Comparison of ENCODE assay signal across 22 cellular contexts in genomic region chr2:219111375-219112069, GRCh38. TPM values are rescaled to one million over a fixed set of nuclear protein-coding genes. Genes with fewer than 3 reads are reported as not detected.
DNase-seq lines count a peak whose midpoint lies in the region; ATAC-seq, FAIRE-seq and TF ChIP-seq lines count a peak whose summit lies in the region.
"Had no signal": no experiment of that assay in that cellular context is flagged by ENCODE, and none has a peak within 500 bp of the region (broad histone marks: within the 10 kb centered on the region; RNA-seq: fewer than 3 reads in every experiment).

No MANE protein-coding gene starts in this region.

- H3K4me1 ChIP-seq in A549 (peaks cover 11% of the 10 kb centered on the region; the same call in 2 of the 3 replicates), colonic mucosa (peaks cover 5% of the 10 kb centered on the region), mucosa of rectum (ENCODE audit: control insufficient read depth in 2 of 2, insufficient read depth in 2 of 2, low read length in 2 of 2) (peaks cover 52 to 79% of the 10 kb centered on the region in 2 donors)

- TF ChIP-seq RAD21 in A549 (conservative IDR thresholded peaks at IDR 0.05 in 1 of 2, IDR thresholded peaks at IDR 0.05 in 1 of 2) = no peak

- TF ChIP-seq CTCF in A549 (IDR thresholded peaks at IDR 0.05) = no peak
- TF ChIP-seq CTCF in colonic mucosa (IDR thresholded peaks at IDR 0.05) = no peak

- TF ChIP-seq POLR2A in A549 (IDR thresholded peaks at IDR 0.05; ENCODE audit: low read length) = no peak

- POLR2A ChIA-PET in A549 (lab: Yijun Ruan, JAX) = no interaction called here

- intact Hi-C loops in colonic mucosa (cut with DNase I) = no loop called here

- 65% methylated on average over 5 of the region's 5 CpGs for WGBS in A549 (ENCODE audit: missing lambda C conversion rate)

- H3K4me2 ChIP-seq in A549 = peak overlapping the region; percentile 43; the same call in 2 of the 3 replicates
- H3K4me2 ChIP-seq: KMS-11, SK-N-SH had no signal

- no peak for FAIRE-seq in A549 (lab: Jason Lieb, UNC)
- FAIRE-seq: GM12891, GM19239 had no signal

- H3K9ac ChIP-seq in colonic mucosa (ENCODE audit: low read depth in 2 of 2, low read length in 2 of 2) (peak overlapping the region in 1 of 2 donors; percentile 59), mucosa of rectum (ENCODE audit: low read depth in 1 of 2, low read length in 2 of 2) (peak overlapping the region; percentile 62 to 68)
- H3K9ac ChIP-seq: GM23248, KMS-11, SK-N-SH had no signal

- TF ChIP-seq EP300 in A549 (IDR thresholded peaks at IDR 0.05) = no peak

- CTCF ChIA-PET in A549 (lab: Yijun Ruan, JAX) = interaction anchor here (0.7 to 12.0 kb wide), 15 partner anchors 8 to 259 kb away, joined by 3 to 123 read pairs (median 4); no protein-coding TSS in a partner anchor

- DNase-seq in A549 (ENCODE audit: low read depth in 1 of 2, low spot score in 1 of 2) = no peak
- DNase-seq in NCI-H146 treated with DMSO at 0.1 percent for 48 hours (lab: John Stamatoyannopoulos, UW; ENCODE audit: unreplicated experiment) = peak; percentile 1
- peak; percentile 75 for DNase-seq in colonic mucosa
- DNase-seq in HCEC 1CT = no peak
- no peak for DNase-seq in Kasumi-1 (lab: John Stamatoyannopoulos, UW)
- DNase-seq: DMS79, GM23248, MG63, NCI-H1092 treated with DMSO at 0.1 percent for 48 hours, NCI-H1930, NCI-H2171 treated with DMSO at 0.1 percent for 48 hours, NCI-H510A, SK-N-SH had no signal

- H3K27ac ChIP-seq in A549 (no peak overlapping the region), colonic mucosa (peak overlapping the region; percentile 83), mucosa of rectum (ENCODE audit: low read depth in 2 of 2, low read length in 2 of 2) (peak overlapping the region; percentile 82 to 88)
- H3K27ac ChIP-seq: GM23248, KMS-11 had no signal

- H3K27me3 ChIP-seq in colonic mucosa = no peaks in the 10 kb centered on the region
- H3K27me3 ChIP-seq in mucosa of rectum (ENCODE audit: control insufficient read depth in 2 of 2, insufficient read depth in 2 of 2, low read length in 2 of 2) = no peaks in the 10 kb centered on the region
- H3K27me3 ChIP-seq: MG63 had no signal

- H3K4me3 ChIP-seq in A549 (no peak overlapping the region), colonic mucosa (peak overlapping the region; percentile 18), mucosa of rectum (ENCODE audit: low read length in 2 of 2) (peak overlapping the region; percentile 52 to 70)
- H3K4me3 ChIP-seq: GM23248, MG63 had no signal

- no peaks in the 10 kb centered on the region for H3K9me3 ChIP-seq in A549
- H3K9me3 ChIP-seq in colonic mucosa = no peaks in the 10 kb centered on the region
- H3K9me3 ChIP-seq in mucosa of rectum (ENCODE audit: control insufficient read depth in 2 of 2, low read length in 2 of 2) = no peaks in the 10 kb centered on the region
- H3K9me3 ChIP-seq: MG63, SK-N-SH had no signal

- ATAC-seq in A549 (no peak), HG02798 (IDR thresholded peaks at IDR 0.05; ENCODE audit: poor library complexity, unreplicated experiment) (no peak), HG02840 (IDR thresholded peaks at IDR 0.05; ENCODE audit: low FRiP score, unreplicated experiment) (no peak)

- H3K36me3 ChIP-seq in colonic mucosa = no peaks in the 10 kb centered on the region
- H3K36me3 ChIP-seq in mucosa of rectum (ENCODE audit: control insufficient read depth in 2 of 2, insufficient read depth in 2 of 2, low read length in 2 of 2) = no peaks in the 10 kb centered on the region
- H3K36me3 ChIP-seq: MG63 had no signal

TF ChIP-seq in A549, 52 proteins besides CTCF, POLR2A, EP300 and RAD21:
- TF ChIP-seq ZFP36 (IDR thresholded peaks at IDR 0.05; ENCODE audit: borderline replicate concordance, partially characterized antibody) = no peak
- no peak for TF ChIP-seq HEYL (CRISPR knock-in tag; IDR thresholded peaks at IDR 0.05)
- TF ChIP-seq MAFK (IDR thresholded peaks at IDR 0.05; ENCODE audit: partially characterized antibody) = no peak

RNA-seq across cellular contexts. Expression of gene NHEJ1, which starts 49.1 kb away (rescaled TPM):
- 31.8 and 34.7 TPM in 2 replicates for polyA plus RNA-seq in A549 (2011; rRNA removed)
- polyA plus RNA-seq in A549 (2012; cell fraction: cytosol; rRNA removed) = 16.2 and 22.3 TPM in 2 replicates
- polyA plus RNA-seq in A549 (2012; cell fraction: nucleus; rRNA removed) = 7.5 and 9.9 TPM in 2 replicates
- polyA plus RNA-seq in A549 (2017; fragmentation: RNase III; extraction: RNeasy Plus Mini Kit Qiagen cat#74134 plus additional on column Dnase treatment) = 18.5 to 19.1 TPM (median 18.8 TPM) in 3 replicates
- polyA minus RNA-seq in A549 (2011; rRNA and poly(A)+ RNA removed) = 39.6 and 56.0 TPM in 2 replicates
- 10 to 100 TPM; 30.7 to 51.1 TPM for total RNA-seq in colonic mucosa

RNA-seq across cellular contexts. Expression of gene IHH, which starts 50.8 kb away (rescaled TPM):
- polyA plus RNA-seq in A549 (2011; rRNA removed) = not detected in 2 replicates
- polyA plus RNA-seq in A549 (2012; cell fraction: cytosol; rRNA removed) = 0.09 and 0.11 TPM in 2 replicates
- polyA plus RNA-seq in A549 (2012; cell fraction: nucleus; rRNA removed) = 0.50 and 0.58 TPM in 2 replicates
- 0.08 to 0.13 TPM (median 0.10 TPM) in 3 replicates for polyA plus RNA-seq in A549 (2017; fragmentation: RNase III; extraction: RNeasy Plus Mini Kit Qiagen cat#74134 plus additional on column Dnase treatment)
- 0.12 TPM in 1 of 2 replicates, not detected in the other for polyA minus RNA-seq in A549 (2011; rRNA and poly(A)+ RNA removed)
- total RNA-seq in colonic mucosa = 100 to 1,000 TPM in 1 of 2 donors, 10 to 100 TPM in 1; 82.2 to 103 TPM
- total RNA-seq: G401, GM23248, OCI-LY7 had no signal
- polyA plus RNA-seq: CD14-positive monocyte, GM23248 had no signal

RNA-seq across cellular contexts. Expression of gene SLC23A3, which starts 58.3 kb away (rescaled TPM):
- 0.39 and 0.66 TPM in 2 replicates for polyA plus RNA-seq in A549 (2011; rRNA removed)
- polyA plus RNA-seq in A549 (2012; cell fraction: cytosol; rRNA removed) = 0.17 and 0.23 TPM in 2 replicates
- 2.7 and 3.2 TPM in 2 replicates for polyA plus RNA-seq in A549 (2012; cell fraction: nucleus; rRNA removed)
- 0.80 to 0.90 TPM (median 0.83 TPM) in 3 replicates for polyA plus RNA-seq in A549 (2017; fragmentation: RNase III; extraction: RNeasy Plus Mini Kit Qiagen cat#74134 plus additional on column Dnase treatment)
- 1.1 TPM in 2 replicates for polyA minus RNA-seq in A549 (2011; rRNA and poly(A)+ RNA removed)
- 10 to 100 TPM in 1 of 2 donors, 1 to 10 TPM in 1; 4.7 to 13.8 TPM for total RNA-seq in colonic mucosa
- total RNA-seq: G401 had no signal
- polyA plus RNA-seq: CD14-positive monocyte had no signal

Comparison
In these comparisons a context has a peak if more than half of its experiments do, and no peak if none do; other contexts are left out.
1. DNase-seq: peak in NCI-H146 treated with DMSO at 0.1 percent for 48 hours (single experiment) and colonic mucosa (single experiment); none in A549 (0 of 2), HCEC 1CT (single experiment) and Kasumi-1 (0 of 2).
2. H3K27ac ChIP-seq: peak in colonic mucosa (single experiment) and mucosa of rectum (2 of 2); none in A549 (0 of 2).